In the genomic region with DNA sequence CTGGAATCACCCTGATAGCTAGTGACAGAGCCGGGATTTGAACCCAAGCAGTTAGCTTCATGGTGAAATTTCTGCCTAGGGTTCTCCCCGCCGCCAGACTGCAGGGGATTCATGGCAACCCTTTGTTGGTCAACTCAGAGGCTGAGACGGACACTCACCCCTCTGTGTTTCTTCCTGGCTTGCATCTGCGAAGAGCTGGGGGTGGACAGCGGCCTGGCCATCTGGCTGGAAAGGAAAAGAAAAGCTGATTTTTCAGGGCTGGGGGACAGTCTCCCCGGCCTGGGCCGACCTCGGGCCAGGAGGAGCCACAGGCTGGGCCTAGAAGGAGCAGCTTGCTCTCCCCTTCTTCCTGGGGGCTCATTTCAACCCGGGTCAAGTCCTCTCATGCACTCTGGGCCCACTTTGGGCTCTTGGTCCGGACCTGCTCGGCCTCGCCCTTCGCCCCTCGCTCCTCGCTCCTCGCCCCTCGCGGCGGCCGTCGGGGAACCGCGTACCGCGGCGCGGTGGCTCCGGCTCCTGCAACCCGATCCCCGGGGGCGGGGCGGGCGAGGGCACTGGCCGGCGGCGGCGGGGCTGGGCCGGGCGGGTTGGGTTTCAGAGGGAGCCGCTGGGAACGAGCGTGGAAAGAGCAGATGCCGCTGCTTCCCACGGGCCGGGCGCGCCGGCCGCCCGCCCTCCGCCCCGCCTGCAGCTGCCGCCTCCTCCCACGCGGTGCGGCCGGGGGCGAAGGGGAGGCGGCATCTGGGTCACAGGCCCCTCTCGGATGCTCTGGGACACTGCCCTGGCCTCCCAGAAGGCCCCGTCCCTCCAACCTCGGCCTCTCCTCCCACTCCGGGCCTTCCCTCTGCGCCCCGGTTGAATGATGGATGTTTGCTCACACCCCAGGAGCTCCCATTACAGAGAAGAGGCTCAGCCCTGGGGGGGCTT, we compare ENCODE assay signal across 12 cellular contexts. TPM values are rescaled to one million over a fixed set of nuclear protein-coding genes. Genes with fewer than 3 reads are reported as not detected.
DNase-seq lines count a peak whose midpoint lies in the region; ATAC-seq and TF ChIP-seq lines count a peak whose summit lies in the region.
"Had no signal": no experiment of that assay in that cellular context is flagged by ENCODE, and none has a peak within 500 bp of the region (broad histone marks: within the 10 kb centered on the region; RNA-seq: fewer than 3 reads in every experiment).

No MANE protein-coding gene starts in this region.

- H3K9me3 Mint-ChIP-seq in activated naive CD8-positive, alpha-beta T cell treated with anti-CD3 and anti-CD28 coated beads, Interleukin-2, amount 50 U/mL, for 24 hours, result no peaks in the 10 kb centered on the region
- no peaks in the 10 kb centered on the region for H3K9me3 Mint-ChIP-seq in MCF 10A (ENCODE audit: unreplicated experiment)

- H3K9me3 ChIP-seq in breast epithelium (no peaks in the 10 kb centered on the region), mammary epithelial cell (replicated peaks; ENCODE audit: insufficient read depth, low read length) (no peaks in the 10 kb centered on the region), esophagus muscularis mucosa (no peaks in the 10 kb centered on the region), mesodermal cell (ENCODE audit: control insufficient read depth, low read length) (no peaks in the 10 kb centered on the region), vagina (no peaks in the 10 kb centered on the region)

- TF ChIP-seq EP300 in esophagus muscularis mucosa (IDR thresholded peaks at IDR 0.05), result no peak

- no peak overlapping the region for H3K4me2 ChIP-seq in mammary epithelial cell (ENCODE audit: insufficient read depth, low read depth, low read length)

- POLR2A ChIA-PET in MCF 10A (lab: Yijun Ruan, JAX), result no interaction called here

- H3K27me3 Mint-ChIP-seq in activated naive CD8-positive, alpha-beta T cell treated with anti-CD3 and anti-CD28 coated beads, Interleukin-2, amount 50 U/mL, for 24 hours, result peaks cover 19% of the 10 kb centered on the region
- peaks cover 48% of the 10 kb centered on the region for H3K27me3 Mint-ChIP-seq in MCF 10A (ENCODE audit: insufficient read depth, unreplicated experiment)

- peak overlapping the region in 2 of 3 donors; percentile 34 to 55 for H3K4me3 ChIP-seq in breast epithelium
- no peak overlapping the region for H3K4me3 ChIP-seq in mammary epithelial cell (replicated peaks in 1 of 3; ENCODE audit: insufficient read depth in 1 of 3, low read depth in 2 of 3, low read length in 3 of 3)
- H3K4me3 ChIP-seq in esophagus muscularis mucosa, result peak overlapping the region; percentile 37 to 51 (median 38)
- H3K4me3 ChIP-seq in mesodermal cell (ENCODE audit: extremely low read depth, insufficient read depth, low read length, poor library complexity, severe bottlenecking), result peak overlapping the region; percentile 5
- peak overlapping the region; percentile 21 to 41 for H3K4me3 ChIP-seq in vagina

- dilution Hi-C loops in mammary epithelial cell (cut with HindIII; ENCODE audit: low sequenced_read_pairs), result no loop called here

- TF ChIP-seq POLR2A in breast epithelium (IDR thresholded peaks at IDR 0.05) (no peak), esophagus muscularis mucosa (IDR thresholded peaks at IDR 0.05; ENCODE audit: low read depth) (no peak), vagina (IDR thresholded peaks at IDR 0.05) (no peak)

- H3K27ac ChIP-seq in breast epithelium (peak overlapping the region in 1 of 2 donors; percentile 49), mammary epithelial cell (ENCODE audit: insufficient read depth, low read depth, low read length) (no peak overlapping the region), esophagus muscularis mucosa (replicated peaks in 1 of 4) (peak overlapping the region; percentile 23 to 58 (median 47)), mesodermal cell (ENCODE audit: low read depth, low read length, severe bottlenecking) (peak overlapping the region; percentile 23), vagina (peak overlapping the region; percentile 30)

- no peak for TF ChIP-seq CTCF in breast epithelium (IDR thresholded peaks at IDR 0.05)
- TF ChIP-seq CTCF in mammary epithelial cell (conservative IDR thresholded peaks at IDR 0.05 in 1 of 2, IDR thresholded peaks at IDR 0.05 in 1 of 2; ENCODE audit: extremely low read depth in 1 of 2, insufficient read depth in 1 of 2, low read depth in 1 of 2, low read length in 2 of 2), result no peak
- no peak for TF ChIP-seq CTCF in esophagus muscularis mucosa (IDR thresholded peaks at IDR 0.05)
- no peak for TF ChIP-seq CTCF in vagina (IDR thresholded peaks at IDR 0.05)
- TF ChIP-seq CTCF in MCF 10A (IDR thresholded peaks at IDR 0.05; ENCODE audit: unreplicated experiment), result no peak

- H3K79me2 ChIP-seq in mammary epithelial cell (ENCODE audit: insufficient read depth, low read length), result no peaks in the 10 kb centered on the region

- H3K27me3 ChIP-seq in breast epithelium (peaks cover 0 to 28% of the 10 kb centered on the region in 2 donors), mammary epithelial cell (ENCODE audit: insufficient read depth, low read length) (peaks cover 9% of the 10 kb centered on the region), esophagus muscularis mucosa (peaks cover 0 to 46% (median 3%) of the 10 kb centered on the region in 4 donors), vagina (no peaks in the 10 kb centered on the region)

- no peak overlapping the region for H3K9ac ChIP-seq in mammary epithelial cell (ENCODE audit: insufficient read depth, low read length)

- BruUV-seq in mammary epithelial cell (replicated peaks; lab: Mats Ljungman, UMichigan) (no TSS peak), MCF 10A (replicated peaks; lab: Mats Ljungman, UMichigan) (no TSS peak)

- peaks cover 12% of the 10 kb centered on the region for H3K4me1 Mint-ChIP-seq in activated naive CD8-positive, alpha-beta T cell treated with anti-CD3 and anti-CD28 coated beads, Interleukin-2, amount 50 U/mL, for 24 hours
- H3K4me1 Mint-ChIP-seq in MCF 10A (ENCODE audit: insufficient read depth, unreplicated experiment), result no peaks in the 10 kb centered on the region

- no peak overlapping the region for H3K27ac Mint-ChIP-seq in activated naive CD8-positive, alpha-beta T cell treated with anti-CD3 and anti-CD28 coated beads, Interleukin-2, amount 50 U/mL, for 24 hours
- H3K27ac Mint-ChIP-seq in MCF 10A (ENCODE audit: low read depth, unreplicated experiment), result no peak overlapping the region

- CTCF ChIA-PET in mammary epithelial cell (lab: Charles Lee; ENCODE audit: low non-redundant PET), result no interaction called here
- CTCF ChIA-PET in MCF 10A (lab: Yijun Ruan, JAX), result interaction anchor here (0.7 to 0.9 kb wide), 2 partner anchors 16 to 288 kb away, joined by 3 read pairs; no protein-coding TSS in a partner anchor

- intact Hi-C loops in breast epithelium (cut with DNase I; ENCODE audit: low total_unique reads) (loop anchor here (5.0 kb wide), 1 partner anchor 440 kb away; no protein-coding TSS in a partner anchor), mammary epithelial cell (cut with micrococcal nuclease) (no loop called here), esophagus muscularis mucosa (cut with DNase I) (no loop called here), vagina (cut with DNase I) (no loop called here), MCF 10A (cut with micrococcal nuclease) (no loop called here)

- H3K4me3 Mint-ChIP-seq in activated naive CD8-positive, alpha-beta T cell treated with anti-CD3 and anti-CD28 coated beads, Interleukin-2, amount 50 U/mL, for 24 hours, result no peak overlapping the region
- no peak overlapping the region for H3K4me3 Mint-ChIP-seq in MCF 10A (ENCODE audit: unreplicated experiment)

- H3K36me3 ChIP-seq in breast epithelium (no peaks in the 10 kb centered on the region), mammary epithelial cell (ENCODE audit: insufficient read depth, low read length) (no peaks in the 10 kb centered on the region), esophagus muscularis mucosa (peaks cover 0 to 41% (median 8%) of the 10 kb centered on the region in 4 donors), mesodermal cell (ENCODE audit: control insufficient read depth, insufficient read depth, low read length) (no peaks in the 10 kb centered on the region), vagina (no peaks in the 10 kb centered on the region)

- no peaks in the 10 kb centered on the region for H4K20me1 ChIP-seq in mammary epithelial cell (ENCODE audit: insufficient read depth, low read length)

- WGBS in mammary epithelial cell (ENCODE audit: low coverage, missing lambda C conversion rate), result 73% methylated on average over 5 of the region's 66 CpGs
- 38% methylated on average over 39 of the region's 66 CpGs for WGBS in esophagus muscularis mucosa
- WGBS in mesodermal cell (ENCODE audit: insufficient coverage in 2 of 2), 2 experiments, result 18% methylated on average over 47 to 51 of the region's 66 CpGs

- in situ Hi-C loops in mammary epithelial cell (cut with MboI; ENCODE audit: low sequenced_read_pairs in 2 of 2), result no loop called here

- H3K4me1 ChIP-seq in breast epithelium (no peaks in the 10 kb centered on the region), mammary epithelial cell (ENCODE audit: insufficient read depth, low read length) (no peaks in the 10 kb centered on the region), esophagus muscularis mucosa (peaks cover 0 to 28% (median 17%) of the 10 kb centered on the region in 4 donors), mesodermal cell (ENCODE audit: control insufficient read depth, insufficient read depth, low read length, poor library complexity, severe bottlenecking) (no peaks in the 10 kb centered on the region), vagina (peaks cover 21% of the 10 kb centered on the region)

- H2AFZ ChIP-seq in mammary epithelial cell (ENCODE audit: low read depth, low read length), result no peak overlapping the region

- no peak for ATAC-seq in activated naive CD8-positive, alpha-beta T cell treated with anti-CD3 and anti-CD28 coated beads, Interleukin-2, amount 50 U/mL, for 24 hours

- no peaks in the 10 kb centered on the region for H3K36me3 Mint-ChIP-seq in activated naive CD8-positive, alpha-beta T cell treated with anti-CD3 and anti-CD28 coated beads, Interleukin-2, amount 50 U/mL, for 24 hours (ENCODE audit: low read depth)
- no peaks in the 10 kb centered on the region for H3K36me3 Mint-ChIP-seq in MCF 10A (ENCODE audit: insufficient read depth, unreplicated experiment)

- DNase-seq in breast epithelium (ENCODE audit: low spot score in 2 of 2) (no peak), mammary epithelial cell (no peak), esophagus muscularis mucosa (ENCODE audit: extremely low spot score) (no peak), vagina (ENCODE audit: extremely low spot score in 2 of 2) (no peak), MCF 10A (ENCODE audit: unreplicated experiment) (no peak), NAMALWA (ENCODE audit: low spot score) (no peak)
- DNase-seq in activated naive CD8-positive, alpha-beta T cell treated with anti-CD3 and anti-CD28 coated beads, Interleukin-2, amount 50 U/mL, for 24 hours, result no peak
- DNase-seq: activated T-cell treated with anti-CD3 and anti-CD28 coated beads, Interleukin-2, amount 50 U/mL, for 48 hours; AML-193 had no signal

RNA-seq across cellular contexts. Expression of gene HEYL, which starts 6.7 kb away (rescaled TPM):
- total RNA-seq in breast epithelium (1 to 10 TPM; 2.1 to 5.2 (median 2.3) TPM), mammary epithelial cell (not detected), esophagus muscularis mucosa (1 to 10 TPM; 5.6 to 8.8 (median 8.4) TPM), vagina (8.8 TPM), MCF 10A (2022) (not detected in 2 replicates)
- 0.01 TPM for polyA plus RNA-seq in mammary epithelial cell
- not detected for polyA minus RNA-seq in mammary epithelial cell
- 8.8 TPM for polyA plus RNA-seq in mesodermal cell (2013, experiment 1 of 2)
- 6.1 TPM for polyA plus RNA-seq in mesodermal cell (2013, experiment 2 of 2)

RNA-seq across cellular contexts. Expression of gene NT5C1A, which starts 39.2 kb away (rescaled TPM):
- total RNA-seq in breast epithelium, result under 1 TPM in 1 of 3 donors, not detected in 2; 0.29 TPM
- under 1 TPM in 1 of 2 donors, not detected in 1; 0.33 TPM for total RNA-seq in mammary epithelial cell
- not detected for polyA plus RNA-seq in mammary epithelial cell
- not detected for polyA minus RNA-seq in mammary epithelial cell
- total RNA-seq in esophagus muscularis mucosa, result under 1 TPM in 1 of 4 donors, not detected in 3; 0.26 TPM
- polyA plus RNA-seq in mesodermal cell (2013, experiment 1 of 2), result not detected
- not detected for polyA plus RNA-seq in mesodermal cell (2013, experiment 2 of 2)
- not detected for total RNA-seq in vagina
- not detected in 2 replicates for total RNA-seq in MCF 10A (2022)
- total RNA-seq: lower leg skin, NCI-H460 had no signal

RNA-seq across cellular contexts. Expression of gene PABPC4, which starts 56.2 kb away (rescaled TPM):
- total RNA-seq in breast epithelium (100 to 1,000 TPM; 113 to 237 (median 163) TPM), mammary epithelial cell (100 to 1,000 TPM; 197 to 290 TPM), esophagus muscularis mucosa (100 to 1,000 TPM in 3 of 4 donors, 10 to 100 TPM in 1; 91.8 to 158 (median 147) TPM), vagina (171 TPM), MCF 10A (2022) (268 and 275 TPM in 2 replicates)
- 119 TPM for polyA plus RNA-seq in mammary epithelial cell
- polyA minus RNA-seq in mammary epithelial cell, result 337 TPM
- polyA plus RNA-seq in mesodermal cell (2013, experiment 1 of 2), result 131 TPM
- polyA plus RNA-seq in mesodermal cell (2013, experiment 2 of 2), result 148 TPM

RNA-seq across cellular contexts. Expression of gene HPCAL4, which starts 58.5 kb away (rescaled TPM):
- total RNA-seq in breast epithelium (not detected), mammary epithelial cell (under 1 TPM in 1 of 2 donors, not detected in 1; under 0.01 TPM), esophagus muscularis mucosa (under 1 TPM in 2 of 4 donors, not detected in 2; 0.13 to 0.33 TPM), vagina (0.49 TPM), MCF 10A (2022) (not detected in 2 replicates)
- 0.02 TPM for polyA plus RNA-seq in mammary epithelial cell
- not detected for polyA minus RNA-seq in mammary epithelial cell
- 0.52 TPM for polyA plus RNA-seq in mesodermal cell (2013, experiment 1 of 2)
- 0.71 TPM for polyA plus RNA-seq in mesodermal cell (2013, experiment 2 of 2)
- total RNA-seq: lower leg skin had no signal

Comparison
In these comparisons a context has a peak if more than half of its experiments do, and no peak if none do; other contexts are left out.
1. H3K4me3 ChIP-seq: peak in breast epithelium (2 of 3), esophagus muscularis mucosa (4 of 4), mesodermal cell (single experiment) and vagina (2 of 2); none in mammary epithelial cell (0 of 3).